Comparison of ENCODE assay signal across 2 cellular contexts in genomic region chr18:32550958-32551357, GRCh38.
TF ChIP-seq lines count a peak whose summit lies in the region.

No MANE protein-coding gene starts in this region.

TF ChIP-seq in SK-N-SH, 30 proteins besides CTCF, POLR2A, EP300 and RAD21 (continued from another document):
- TF ChIP-seq, protein P1, sequence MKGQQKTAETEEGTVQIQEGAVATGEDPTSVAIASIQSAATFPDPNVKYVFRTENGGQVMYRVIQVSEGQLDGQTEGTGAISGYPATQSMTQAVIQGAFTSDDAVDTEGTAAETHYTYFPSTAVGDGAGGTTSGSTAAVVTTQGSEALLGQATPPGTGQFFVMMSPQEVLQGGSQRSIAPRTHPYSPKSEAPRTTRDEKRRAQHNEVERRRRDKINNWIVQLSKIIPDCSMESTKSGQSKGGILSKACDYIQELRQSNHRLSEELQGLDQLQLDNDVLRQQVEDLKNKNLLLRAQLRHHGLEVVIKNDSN (IDR thresholded peaks at IDR 0.05; ENCODE audit: borderline replicate concordance, low read depth) = no peak
- no peak for TF ChIP-seq TCF12 (IDR thresholded peaks at IDR 0.05)
- TF ChIP-seq FOXM1 (IDR thresholded peaks at IDR 0.05; ENCODE audit: low read depth) = no peak
- TF ChIP-seq TAF1 (IDR thresholded peaks at IDR 0.05; ENCODE audit: borderline replicate concordance, low read depth, low read length) = no peak
- no peak for TF ChIP-seq MXI1 (IDR thresholded peaks at IDR 0.05; ENCODE audit: low read depth, low read length)
- no peak for TF ChIP-seq MEF2A (IDR thresholded peaks at IDR 0.05; ENCODE audit: borderline replicate concordance, low read depth)
- no peak for TF ChIP-seq RFX5 (IDR thresholded peaks at IDR 0.05; ENCODE audit: low read length)
- TF ChIP-seq RXRA (IDR thresholded peaks at IDR 0.05; ENCODE audit: borderline replicate concordance, low read depth) = no peak
- no peak for TF ChIP-seq YY1 (IDR thresholded peaks at IDR 0.05; ENCODE audit: low read depth)
- TF ChIP-seq, protein P2, sequence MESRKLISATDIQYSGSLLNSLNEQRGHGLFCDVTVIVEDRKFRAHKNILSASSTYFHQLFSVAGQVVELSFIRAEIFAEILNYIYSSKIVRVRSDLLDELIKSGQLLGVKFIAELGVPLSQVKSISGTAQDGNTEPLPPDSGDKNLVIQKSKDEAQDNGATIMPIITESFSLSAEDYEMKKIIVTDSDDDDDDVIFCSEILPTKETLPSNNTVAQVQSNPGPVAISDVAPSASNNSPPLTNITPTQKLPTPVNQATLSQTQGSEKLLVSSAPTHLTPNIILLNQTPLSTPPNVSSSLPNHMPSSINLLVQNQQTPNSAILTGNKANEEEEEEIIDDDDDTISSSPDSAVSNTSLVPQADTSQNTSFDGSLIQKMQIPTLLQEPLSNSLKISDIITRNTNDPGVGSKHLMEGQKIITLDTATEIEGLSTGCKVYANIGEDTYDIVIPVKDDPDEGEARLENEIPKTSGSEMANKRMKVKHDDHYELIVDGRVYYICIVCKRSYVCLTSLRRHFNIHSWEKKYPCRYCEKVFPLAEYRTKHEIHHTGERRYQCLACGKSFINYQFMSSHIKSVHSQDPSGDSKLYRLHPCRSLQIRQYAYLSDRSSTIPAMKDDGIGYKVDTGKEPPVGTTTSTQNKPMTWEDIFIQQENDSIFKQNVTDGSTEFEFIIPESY (IDR thresholded peaks at IDR 0.05; ENCODE audit: borderline replicate concordance, low read depth) = no peak
- TF ChIP-seq USF2 (IDR thresholded peaks at IDR 0.05; ENCODE audit: borderline replicate concordance, low read depth, low read length) = no peak
- no peak for TF ChIP-seq POLR2AphosphoS5 (IDR thresholded peaks at IDR 0.05; ENCODE audit: low read depth, low read length)

TF ChIP-seq in SK-N-SH treated with all-trans-retinoic acid at 6 μM for 48 hours, 23 proteins besides CTCF, POLR2A, EP300 and RAD21 (continued from another document):
- TF ChIP-seq CSRNP3 (CRISPR knock-in tag; IDR thresholded peaks at IDR 0.05) (no peak), TOX (CRISPR knock-in tag; IDR thresholded peaks at IDR 0.05; ENCODE audit: borderline replicate concordance) (no peak), OSR1 (CRISPR knock-in tag; IDR thresholded peaks at IDR 0.05) (no peak), ZC3H10 (CRISPR knock-in tag; IDR thresholded peaks at IDR 0.05) (no peak), TSHZ2 (CRISPR knock-in tag; IDR thresholded peaks at IDR 0.05) (no peak)
